ENCODE assay signal across 10 cellular contexts in genomic region chr4:101200561-101200960, GRCh38.
A peak's percentile ranks its signal among the peaks of the same experiment; 100 is the strongest.
DNase-seq lines count a peak whose midpoint lies in the region; ATAC-seq and TF ChIP-seq lines count a peak whose summit lies in the region.
"Had no signal": no experiment of that assay in that cellular context is flagged by ENCODE, and none has a peak within 500 bp of the region (broad histone marks: within the 10 kb centered on the region; RNA-seq: fewer than 3 reads in every experiment).

No MANE protein-coding gene starts in this region.

- no peaks in the 10 kb centered on the region for H3K27me3 Mint-ChIP-seq in T-helper 17 cell
- no peaks in the 10 kb centered on the region for H3K27me3 Mint-ChIP-seq in stimulated activated naive B cell treated with anti-CD40 and anti-IgM and Interleukin-4, amounts not matched to agents 10 μg/mL and 1 μg/mL and 100 μg/mL, for 72 hours

- H3K27ac Mint-ChIP-seq in T-helper 17 cell, result peak overlapping the region; percentile 68
- peak overlapping the region; percentile 60 for H3K27ac Mint-ChIP-seq in stimulated activated naive B cell treated with anti-CD40 and anti-IgM and Interleukin-4, amounts not matched to agents 10 μg/mL and 1 μg/mL and 100 μg/mL, for 72 hours

- TF ChIP-seq CTCF in HEK293 (tag by site-specific recombination; IDR thresholded peaks at IDR 0.05) (no peak), GM20000 (IDR thresholded peaks at IDR 0.05; ENCODE audit: extremely low read depth, missing control alignments) (no peak)

- CTCF ChIA-PET in HEK293 (lab: Yijun Ruan, JAX), result no interaction called here

- H3K4me3 ChIP-seq in HEK293 (ENCODE audit: low read depth, low read length), result no peak overlapping the region
- H3K4me3 ChIP-seq: transverse colon had no signal

- no peak overlapping the region for H3K4me3 Mint-ChIP-seq in T-helper 17 cell
- no peak overlapping the region for H3K4me3 Mint-ChIP-seq in stimulated activated naive B cell treated with anti-CD40 and anti-IgM and Interleukin-4, amounts not matched to agents 10 μg/mL and 1 μg/mL and 100 μg/mL, for 72 hours
- H3K4me3 Mint-ChIP-seq: activated T-cell treated with anti-CD3 and anti-CD28 coated beads, Interleukin-2, amount 50 U/mL, for 4 hours had no signal

- H3K36me3 ChIP-seq in HEK293 (ENCODE audit: control insufficient read depth in 2 of 2, insufficient read depth in 1 of 2, low read length in 2 of 2), result peaks cover 0 to under 1% of the 10 kb centered on the region in 2 experiments; a peak in 1 of 3 replicates
- H3K36me3 ChIP-seq: transverse colon had no signal

- no peak overlapping the region for H3K27ac ChIP-seq in HEK293 (ENCODE audit: extremely low read depth, low read depth, low read length)

- POLR2A ChIA-PET in HEK293 (lab: Yijun Ruan, JAX), result no interaction called here

- no peaks in the 10 kb centered on the region for H3K4me1 ChIP-seq in HEK293 (ENCODE audit: control insufficient read depth, insufficient read depth, low read length)

- DNase-seq in T-helper 17 cell, result no peak
- DNase-seq in glomerular endothelial cell (ENCODE audit: extremely low read depth, low read depth, low spot score), result peak; percentile 93
- DNase-seq in stimulated activated naive B cell treated with anti-CD40 and anti-IgM and Interleukin-4, amounts not matched to agents 10 μg/mL and 1 μg/mL and 100 μg/mL, for 72 hours, result no peak
- no peak for DNase-seq in NCI-H2029 (lab: John Stamatoyannopoulos, UW)
- DNase-seq in GM20000 (ENCODE audit: low spot score), result no peak
- DNase-seq in NCI-H1417 (lab: John Stamatoyannopoulos, UW), result no peak
- DNase-seq: activated T-cell treated with anti-CD3 and anti-CD28 coated beads, Interleukin-2, amount 50 U/mL, for 4 hours; NCI-H1048; transverse colon had no signal

- peak; percentile 25 for ATAC-seq in T-helper 17 cell
- ATAC-seq in stimulated activated naive B cell treated with anti-CD40 and anti-IgM and Interleukin-4, amounts not matched to agents 10 μg/mL and 1 μg/mL and 100 μg/mL, for 72 hours (replicated peaks), result peak; percentile 48 to 78
- ATAC-seq: activated T-cell treated with anti-CD3 and anti-CD28 coated beads, Interleukin-2, amount 50 U/mL, for 4 hours had no signal

- H3K9me3 Mint-ChIP-seq in stimulated activated naive B cell treated with anti-CD40 and anti-IgM and Interleukin-4, amounts not matched to agents 10 μg/mL and 1 μg/mL and 100 μg/mL, for 72 hours, result no peaks in the 10 kb centered on the region
- H3K9me3 Mint-ChIP-seq: activated T-cell treated with anti-CD3 and anti-CD28 coated beads, Interleukin-2, amount 50 U/mL, for 4 hours had no signal

- peaks cover 39% of the 10 kb centered on the region for H3K4me1 Mint-ChIP-seq in T-helper 17 cell
- peaks cover 39 to 49% of the 10 kb centered on the region in 2 donors for H3K4me1 Mint-ChIP-seq in stimulated activated naive B cell treated with anti-CD40 and anti-IgM and Interleukin-4, amounts not matched to agents 10 μg/mL and 1 μg/mL and 100 μg/mL, for 72 hours

- H3K36me3 Mint-ChIP-seq in T-helper 17 cell (ENCODE audit: low read depth), result no peaks in the 10 kb centered on the region
- peaks cover 2 to 10% of the 10 kb centered on the region in 2 donors for H3K36me3 Mint-ChIP-seq in stimulated activated naive B cell treated with anti-CD40 and anti-IgM and Interleukin-4, amounts not matched to agents 10 μg/mL and 1 μg/mL and 100 μg/mL, for 72 hours

- H3K9me3 ChIP-seq in HEK293 (ENCODE audit: control insufficient read depth, insufficient read depth, low read depth, low read length), result no peaks in the 10 kb centered on the region
- H3K9me3 ChIP-seq in T-helper 17 cell (ENCODE audit: control insufficient read depth, low read length, poor library complexity, severe bottlenecking), result no peaks in the 10 kb centered on the region
- H3K9me3 ChIP-seq: transverse colon had no signal

TF ChIP-seq in HEK293, 187 proteins besides CTCF, POLR2A, EP300 and RAD21:
- TF ChIP-seq PRDM1 (tag by site-specific recombination; IDR thresholded peaks at IDR 0.05) (0 out of 2 replicates have a peak, but pooled peaks have one; percentile 15), PRDM6 (tag by site-specific recombination; IDR thresholded peaks at IDR 0.05) (no peak)
